ENCODE assay signal across 32 cellular contexts in genomic region chr1:27638047-27638734, GRCh38. TPM values are rescaled to one million over a fixed set of nuclear protein-coding genes. Genes with fewer than 3 reads are reported as not detected.
A peak's percentile ranks its signal among the peaks of the same experiment; 100 is the strongest.
DNase-seq lines count a peak whose midpoint lies in the region; ATAC-seq and TF ChIP-seq lines count a peak whose summit lies in the region.
"Had no signal": no experiment of that assay in that cellular context is flagged by ENCODE, and none has a peak within 500 bp of the region (broad histone marks: within the 10 kb centered on the region; RNA-seq: fewer than 3 reads in every experiment).

No MANE protein-coding gene starts in this region.

- H3K36me3 ChIP-seq in DND-41 (ENCODE audit: insufficient read depth, low read length) (no peaks in the 10 kb centered on the region), adrenal gland (replicated peaks in 1 of 2) (no peaks in the 10 kb centered on the region), spleen (no peaks in the 10 kb centered on the region), thyroid gland (no peaks in the 10 kb centered on the region)
- H3K36me3 ChIP-seq: MG63, vagina had no signal

- no peak for TF ChIP-seq CTCF in DND-41 (IDR thresholded peaks at IDR 0.05; ENCODE audit: borderline replicate concordance, extremely low read depth, low read length, poor library complexity, severe bottlenecking)
- no peak for TF ChIP-seq CTCF in adrenal gland (IDR thresholded peaks at IDR 0.05)
- TF ChIP-seq CTCF in spleen (IDR thresholded peaks at IDR 0.05 in 8 of 11, conservative IDR thresholded peaks at IDR 0.05 in 3 of 11) = no peak
- TF ChIP-seq CTCF in thyroid gland (IDR thresholded peaks at IDR 0.05) = no peak

- H3K27me3 ChIP-seq in DND-41 (ENCODE audit: insufficient read depth, low read length, poor library complexity) (no peaks in the 10 kb centered on the region), adrenal gland (peaks cover 5% of the 10 kb centered on the region), spleen (replicated peaks in 1 of 7) (no peaks in the 10 kb centered on the region), thyroid gland (peaks cover 6% of the 10 kb centered on the region)
- H3K27me3 ChIP-seq: MG63, vagina had no signal

- no peak for ATAC-seq in DND-41 (ENCODE audit: insufficient read depth, low read depth)
- ATAC-seq: A549; GM12878; GM23338; right cardiac atrium; stimulated activated naive CD8-positive, alpha-beta T cell treated with anti-CD3 and anti-CD28 coated beads, Interleukin-15, amount 100 ng/mL, for 72 hours had no signal

- no peak overlapping the region for H3K9ac ChIP-seq in DND-41 (ENCODE audit: low read depth, low read length)

- H3K36me3 Mint-ChIP-seq in activated T-cell treated with anti-CD3 and anti-CD28 coated beads, Interleukin-2, amount 50 U/mL, for 24 hours (ENCODE audit: low read depth) = no peaks in the 10 kb centered on the region
- H3K36me3 Mint-ChIP-seq: activated CD4-positive, alpha-beta memory T cell treated with anti-CD3 and anti-CD28 coated beads for 36 hours; memory B cell had no signal

- H3K27me3 Mint-ChIP-seq in activated T-cell treated with anti-CD3 and anti-CD28 coated beads, Interleukin-2, amount 50 U/mL, for 24 hours = no peaks in the 10 kb centered on the region
- H3K27me3 Mint-ChIP-seq: activated CD4-positive, alpha-beta memory T cell treated with anti-CD3 and anti-CD28 coated beads for 36 hours; memory B cell; stimulated activated naive CD8-positive, alpha-beta T cell treated with anti-CD3 and anti-CD28 coated beads, Interleukin-15, amount 100 ng/mL, for 72 hours had no signal

- H3K9me3 ChIP-seq in DND-41 (ENCODE audit: insufficient read depth, low read length, severe bottlenecking) = no peaks in the 10 kb centered on the region
- H3K9me3 ChIP-seq in adrenal gland (replicated peaks in 1 of 3) = no peaks in the 10 kb centered on the region
- H3K9me3 ChIP-seq in spleen = no peaks in the 10 kb centered on the region
- H3K9me3 ChIP-seq in thyroid gland = no peaks in the 10 kb centered on the region
- H3K9me3 ChIP-seq: A549, MG63, vagina had no signal

- no peak for TF ChIP-seq POLR2A in adrenal gland (IDR thresholded peaks at IDR 0.05)
- no peak for TF ChIP-seq POLR2A in spleen (IDR thresholded peaks at IDR 0.05)
- no peak for TF ChIP-seq POLR2A in thyroid gland (IDR thresholded peaks at IDR 0.05)

- no peaks in the 10 kb centered on the region for H3K9me3 Mint-ChIP-seq in activated T-cell treated with anti-CD3 and anti-CD28 coated beads, Interleukin-2, amount 50 U/mL, for 24 hours
- H3K9me3 Mint-ChIP-seq: activated CD4-positive, alpha-beta memory T cell treated with anti-CD3 and anti-CD28 coated beads for 36 hours; GM23338; HFFc6; memory B cell; stimulated activated naive CD8-positive, alpha-beta T cell treated with anti-CD3 and anti-CD28 coated beads, Interleukin-15, amount 100 ng/mL, for 72 hours had no signal

- WGBS in adrenal gland, 4 donors = 54 to 63% (median 59%) methylated on average over 5 of the region's 5 CpGs
- 58 to 83% (median 76%) methylated on average over 5 of the region's 5 CpGs for WGBS in spleen, 5 donors
- WGBS in thyroid gland, 2 donors = 73 to 80% methylated on average over 5 of the region's 5 CpGs

- no peak overlapping the region for H2AFZ ChIP-seq in DND-41 (ENCODE audit: low read depth, low read length)

- no peaks in the 10 kb centered on the region for H3K79me2 ChIP-seq in DND-41 (ENCODE audit: insufficient read depth, low read length)

- DNase-seq in activated T-cell treated with anti-CD3 and anti-CD28 coated beads, Interleukin-2, amount 50 U/mL, for 24 hours = no peak
- no peak for DNase-seq in activated T-cell treated with anti-CD3 and anti-CD28 coated beads, Interleukin-2, amount 50 U/mL, for 1 hour
- DNase-seq in DND-41 = no peak
- DNase-seq in adrenal gland = peak in 4 of 7 donors; percentile 51 to 68 (median 60)
- peak; percentile 10 for DNase-seq in spleen
- DNase-seq in thyroid gland = no peak
- no peak for DNase-seq in Kasumi-1 (lab: John Stamatoyannopoulos, UW)
- no peak for DNase-seq in NCI-H1694 treated with DMSO at 0.1 percent for 48 hours (lab: John Stamatoyannopoulos, UW)
- DNase-seq: activated CD4-positive, alpha-beta memory T cell treated with anti-CD3 and anti-CD28 coated beads for 36 hours; activated CD4-positive, CD25-positive, alpha-beta regulatory T cell; activated CD8-positive, alpha-beta memory T cell treated with anti-CD3 and anti-CD28 coated beads, Interleukin-2, amount 50 U/mL, for 48 hours; activated effector memory CD4-positive, alpha-beta T cell treated with Interleukin-2 at 50 U/mL for 16 hours; DMS153; erythroblast; glutamatergic neuron; HFFc6; MG63; NCI-H1417 treated with DMSO at 0.1 percent for 48 hours; NCI-H345; NCI-H774; right cardiac atrium; stimulated activated CD4-positive, alpha-beta T cell treated with anti-CD3 and anti-CD28 coated beads, Interleukin-1b, Interleukin-23, amount 100 ng/mL, for 48 hours; stimulated activated naive CD8-positive, alpha-beta T cell treated with anti-CD3 and anti-CD28 coated beads, Interleukin-15, amount 100 ng/mL, for 72 hours; SW 1271 had no signal

- H3K27ac ChIP-seq in DND-41 (ENCODE audit: low read length) (peak overlapping the region; percentile 36), adrenal gland (no peak overlapping the region), spleen (peak overlapping the region in 2 of 8 donors; percentile 18 to 98), thyroid gland (no peak overlapping the region)
- H3K27ac ChIP-seq: A549, coronary artery, vagina had no signal

- peak overlapping the region; percentile 5 for H3K27ac Mint-ChIP-seq in activated T-cell treated with anti-CD3 and anti-CD28 coated beads, Interleukin-2, amount 50 U/mL, for 24 hours
- H3K27ac Mint-ChIP-seq: GM23338; HFFc6; stimulated activated naive CD8-positive, alpha-beta T cell treated with anti-CD3 and anti-CD28 coated beads, Interleukin-15, amount 100 ng/mL, for 72 hours had no signal

- no peaks in the 10 kb centered on the region for H4K20me1 ChIP-seq in DND-41 (ENCODE audit: insufficient read depth, low read length)

- intact Hi-C loops in adrenal gland (cut with DNase I) = no loop called here
- intact Hi-C loops in spleen (cut with DNase I; ENCODE audit: low total_unique reads) = no loop called here
- intact Hi-C loops in thyroid gland (cut with DNase I) = no loop called here

- H3K4me3 Mint-ChIP-seq in activated T-cell treated with anti-CD3 and anti-CD28 coated beads, Interleukin-2, amount 50 U/mL, for 24 hours = no peak overlapping the region
- H3K4me3 Mint-ChIP-seq: activated CD4-positive, alpha-beta memory T cell treated with anti-CD3 and anti-CD28 coated beads for 36 hours; GM23338; HFFc6; memory B cell; stimulated activated naive CD8-positive, alpha-beta T cell treated with anti-CD3 and anti-CD28 coated beads, Interleukin-15, amount 100 ng/mL, for 72 hours had no signal

- peaks cover 37% of the 10 kb centered on the region for H3K4me1 Mint-ChIP-seq in activated T-cell treated with anti-CD3 and anti-CD28 coated beads, Interleukin-2, amount 50 U/mL, for 24 hours (ENCODE audit: low read depth)

- H3K4me1 ChIP-seq in DND-41 (ENCODE audit: insufficient read depth, low read length) (peaks cover 52% of the 10 kb centered on the region), adrenal gland (replicated peaks in 1 of 2) (peaks cover 0 to 6% of the 10 kb centered on the region in 2 donors), spleen (peaks cover 18 to 64% (median 43%) of the 10 kb centered on the region in 6 donors), thyroid gland (peaks cover 14 to 19% of the 10 kb centered on the region in 2 donors)
- H3K4me1 ChIP-seq: A549 had no signal

- H3K4me3 ChIP-seq in DND-41 (ENCODE audit: low read depth in 1 of 2, low read length in 2 of 2) = no peak overlapping the region
- no peak overlapping the region for H3K4me3 ChIP-seq in adrenal gland
- H3K4me3 ChIP-seq in spleen = no peak overlapping the region
- H3K4me3 ChIP-seq in thyroid gland (replicated peaks in 1 of 3) = no peak overlapping the region
- H3K4me3 ChIP-seq: A549, coronary artery, GM12878, GM23338, MG63, smooth muscle cell, vagina had no signal

- no peak overlapping the region for H3K4me2 ChIP-seq in DND-41 (ENCODE audit: insufficient read depth, low read length)
- H3K4me2 ChIP-seq: A549, GM23338, smooth muscle cell had no signal

RNA-seq across cellular contexts. Expression of gene FGR, which starts 3.2 kb away (rescaled TPM):
- 10 to 100 TPM in 4 of 8 donors, 1 to 10 TPM in 4; 4.7 to 16.0 (median 10.4) TPM for total RNA-seq in adrenal gland
- polyA plus RNA-seq in adrenal gland = 10 to 100 TPM in 2 of 3 donors, 1 to 10 TPM in 1; 6.0 to 51.9 (median 11.3) TPM
- 100 to 1,000 TPM in 6 of 7 donors, 10 to 100 TPM in 1; 90.5 to 249 (median 134) TPM for total RNA-seq in spleen
- polyA plus RNA-seq in spleen = 10 to 100 TPM; 44.7 to 94.2 (median 78.6) TPM
- total RNA-seq in thyroid gland = 1 to 10 TPM; 4.6 to 7.1 (median 6.4) TPM
- total RNA-seq: astrocyte, HFFc6 had no signal
- polyA plus RNA-seq: A549 had no signal

RNA-seq across cellular contexts. Expression of gene IFI6, which starts 33.8 kb away (rescaled TPM):
- 100 to 1,000 TPM in 5 of 8 donors, 10 to 100 TPM in 3; 67.6 to 379 (median 175) TPM for total RNA-seq in adrenal gland
- 100 to 1,000 TPM; 213 to 611 (median 223) TPM for polyA plus RNA-seq in adrenal gland
- 10 to 100 TPM; 41.6 to 85.8 (median 48.6) TPM for total RNA-seq in spleen
- polyA plus RNA-seq in spleen = 10 to 100 TPM; 50.7 to 85.5 (median 74.7) TPM
- 100 to 1,000 TPM; 120 to 174 (median 150) TPM for total RNA-seq in thyroid gland

RNA-seq across cellular contexts. Expression of gene AHDC1, which starts 34.2 kb away (rescaled TPM):
- total RNA-seq in adrenal gland (100 to 1,000 TPM in 1 of 8 donors, 10 to 100 TPM in 7; 43.9 to 111 (median 71.8) TPM), spleen (100 to 1,000 TPM in 1 of 7 donors, 10 to 100 TPM in 6; 35.1 to 104 (median 54.6) TPM), thyroid gland (10 to 100 TPM; 25.5 to 91.4 (median 47.8) TPM)
- polyA plus RNA-seq in adrenal gland (10 to 100 TPM; 10.4 to 98.5 (median 27.0) TPM), spleen (10 to 100 TPM in 1 of 3 donors, 1 to 10 TPM in 2; 3.2 to 24.2 (median 4.3) TPM)

Comparison
In these comparisons a context has a peak if more than half of its experiments do, and no peak if none do; other contexts are left out.
1. DNase-seq: peak in adrenal gland (4 of 7) and spleen (single experiment); none in activated T-cell treated with anti-CD3 and anti-CD28 coated beads, Interleukin-2, amount 50 U/mL, for 24 hours (single experiment), activated T-cell treated with anti-CD3 and anti-CD28 coated beads, Interleukin-2, amount 50 U/mL, for 1 hour (single experiment), DND-41 (single experiment), thyroid gland (0 of 2), Kasumi-1 (0 of 2) and NCI-H1694 treated with DMSO at 0.1 percent for 48 hours (single experiment).
2. RNA of gene FGR, which starts 3.2 kb away (total RNA-seq): 90.5 to 249 TPM in spleen; 4.7 to 16.0 TPM in adrenal gland and 4.6 to 7.1 TPM in thyroid gland; every median in the first group is over 4 times any median in the second.